In genomic region chr18:74250131-74250530, GRCh38 we compare ENCODE assay signal across 1 cellular context.
TF ChIP-seq lines count a peak whose summit lies in the region.

No MANE protein-coding gene starts in this region.

TF ChIP-seq in GM23338, 12 proteins besides CTCF, POLR2A, EP300 and RAD21:
- TF ChIP-seq ZNF114 (CRISPR knock-in tag; IDR thresholded peaks at IDR 0.05) (no peak), NANOG (IDR thresholded peaks at IDR 0.05; ENCODE audit: borderline replicate concordance) (no peak), ETS1 (IDR thresholded peaks at IDR 0.05) (no peak), REST (IDR thresholded peaks at IDR 0.05; ENCODE audit: unreplicated experiment) (no peak), CREB1 (CRISPR knock-in tag; IDR thresholded peaks at IDR 0.05; ENCODE audit: low read depth) (no peak), ZNF462 (CRISPR knock-in tag; IDR thresholded peaks at IDR 0.05) (no peak), JUNB (IDR thresholded peaks at IDR 0.05; ENCODE audit: unreplicated experiment) (no peak), ZNF331 (CRISPR knock-in tag; IDR thresholded peaks at IDR 0.05; ENCODE audit: low read depth) (no peak)
